ENCODE assay signal across 8 cellular contexts in the genomic region with DNA sequence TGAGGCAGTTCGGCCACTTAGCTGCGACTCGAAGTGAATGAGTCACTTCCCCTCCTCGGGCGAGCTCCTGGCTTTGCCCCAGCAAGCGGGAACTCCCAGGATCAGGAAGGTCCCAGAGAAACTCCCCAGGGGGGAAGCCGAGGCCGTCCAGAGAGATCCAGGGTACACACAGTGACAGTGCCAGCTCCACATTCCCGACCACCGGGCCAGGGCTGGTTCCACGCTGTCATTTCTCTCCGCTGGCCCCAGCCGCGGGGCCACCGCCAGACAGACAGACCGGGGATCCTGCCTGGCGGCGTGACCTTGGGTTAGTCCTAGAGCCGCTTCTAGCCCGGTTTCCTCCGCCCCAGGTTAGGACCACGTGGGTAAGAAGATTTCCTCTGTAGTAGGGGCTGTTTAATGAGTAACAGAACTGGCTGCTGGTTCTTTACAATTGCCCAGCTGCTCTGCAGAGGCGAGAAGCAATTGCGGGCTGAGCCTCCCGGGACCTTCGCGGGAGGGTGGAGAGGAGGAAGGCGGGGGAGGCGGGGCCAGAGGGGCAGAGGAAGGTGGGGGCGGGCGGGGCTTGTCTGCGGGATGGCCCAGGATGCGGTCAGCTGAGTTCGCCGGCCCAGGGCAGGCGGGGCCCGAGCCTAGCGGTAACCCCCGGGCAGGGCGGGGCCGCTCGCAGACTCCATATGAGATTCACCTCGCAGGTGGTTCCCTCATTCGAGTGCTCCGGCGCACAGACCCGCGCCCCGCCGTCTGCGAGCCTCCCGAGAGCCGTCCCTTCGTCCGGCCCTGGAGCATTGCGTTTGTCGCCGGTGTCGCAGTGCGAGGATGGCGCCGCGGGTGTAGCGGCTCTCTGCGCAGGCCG. TPM values are rescaled to one million over a fixed set of nuclear protein-coding genes. Genes with fewer than 3 reads are reported as not detected.
A peak's percentile ranks its signal among the peaks of the same experiment; 100 is the strongest.
DNase-seq lines count a peak whose midpoint lies in the region; ATAC-seq and TF ChIP-seq lines count a peak whose summit lies in the region.

Gene UPP1 (plus strand): TSS at position 707 of the 856 bp plus-strand sequence. CDS start 5,519 bp downstream, outside the sequence.

- H3K79me2 ChIP-seq in neural cell (replicated peaks; ENCODE audit: insufficient read depth, low read length) = no peaks in the 10 kb centered on the region

- DNase-seq in DMS153 (lab: John Stamatoyannopoulos, UW) (peak; percentile 52), HuH-7 (ENCODE audit: low spot score) (peak; percentile 88), SHP77 (lab: John Stamatoyannopoulos, UW) (peak; percentile 89 to 94), fibroblast of the aortic adventitia (ENCODE audit: low read depth) (peak; percentile 94), stomach (peak; percentile 88)
- DNase-seq in activated effector memory CD4-positive, alpha-beta T cell treated with Interleukin-2 at 50 U/mL for 16 hours = peak; percentile 93

- no peak for TF ChIP-seq POLR2A in stomach (IDR thresholded peaks at IDR 0.05)

- H2AFZ ChIP-seq in neural cell (ENCODE audit: low read depth, low read length) = peak within 1 kb of the TSS; percentile 85

- no peak within 1 kb of the TSS for H3K27ac ChIP-seq in neural cell (ENCODE audit: low read length)
- peak within 1 kb of the TSS; percentile 85 to 93 (median 92) for H3K27ac ChIP-seq in stomach

- no peaks in the 10 kb centered on the region for H3K9me2 ChIP-seq in neural cell (ENCODE audit: insufficient read depth, low read length)

- no peaks in the 10 kb centered on the region for H3F3A ChIP-seq in neural cell (ENCODE audit: insufficient read depth, low read length, poor library complexity, severe bottlenecking)

- no peaks in the 10 kb centered on the region for H3K36me3 ChIP-seq in neural cell (ENCODE audit: insufficient read depth, low read length)
- peaks cover 0 to 26% (median 17%) of the 10 kb centered on the region in 4 donors for H3K36me3 ChIP-seq in stomach

- ATAC-seq in GM21526 (IDR thresholded peaks at IDR 0.05; ENCODE audit: low FRiP score, unreplicated experiment) = peak; percentile 57

- TF ChIP-seq CTCF in fibroblast of the aortic adventitia (IDR thresholded peaks at IDR 0.05; ENCODE audit: insufficient read depth, low read length) (no peak), neural cell (IDR thresholded peaks at IDR 0.05; ENCODE audit: poor library complexity, severe bottlenecking) (no peak), stomach (IDR thresholded peaks at IDR 0.05) (no peak)

- peaks cover 28 to 66% (median 35%) of the 10 kb centered on the region in 4 donors for H3K4me1 ChIP-seq in stomach

- no peaks in the 10 kb centered on the region for H4K20me1 ChIP-seq in neural cell (ENCODE audit: insufficient read depth)

- TF ChIP-seq EP300 in neural cell (conservative IDR thresholded peaks at IDR 0.05; ENCODE audit: poor library complexity, severe bottlenecking) = no peak
- no peak for TF ChIP-seq EP300 in stomach (IDR thresholded peaks at IDR 0.05)

- 0% methylated on average over 19 to 66 of the region's 66 CpGs for WGBS in stomach, 5 donors

- H3K9me3 ChIP-seq in neural cell (ENCODE audit: low read length) (no peaks in the 10 kb centered on the region), stomach (no peaks in the 10 kb centered on the region)

- peak within 1 kb of the TSS; percentile 88 for H3K4me2 ChIP-seq in neural cell (ENCODE audit: low read length)

- intact Hi-C loops in stomach (cut with DNase I; ENCODE audit: low total_unique reads) = no loop called here

- H3K27me3 ChIP-seq in neural cell (ENCODE audit: insufficient read depth, low read depth, low read length) (peaks cover 14% of the 10 kb centered on the region), stomach (no peaks in the 10 kb centered on the region)

- peak within 1 kb of the TSS; percentile 65 for H3K9ac ChIP-seq in neural cell (ENCODE audit: low read length)

- TF ChIP-seq RAD21 in neural cell (conservative IDR thresholded peaks at IDR 0.05) = no peak

- H3K4me3 ChIP-seq in fibroblast of the aortic adventitia (ENCODE audit: low read depth, low read length) (peak within 1 kb of the TSS; percentile 81), neural cell (ENCODE audit: low read length) (peak within 1 kb of the TSS; percentile 96), stomach (peak within 1 kb of the TSS; percentile 76 to 81 (median 79))

TF ChIP-seq in neural cell, 6 proteins besides CTCF, POLR2A, EP300 and RAD21:
- TF ChIP-seq, protein P1, sequence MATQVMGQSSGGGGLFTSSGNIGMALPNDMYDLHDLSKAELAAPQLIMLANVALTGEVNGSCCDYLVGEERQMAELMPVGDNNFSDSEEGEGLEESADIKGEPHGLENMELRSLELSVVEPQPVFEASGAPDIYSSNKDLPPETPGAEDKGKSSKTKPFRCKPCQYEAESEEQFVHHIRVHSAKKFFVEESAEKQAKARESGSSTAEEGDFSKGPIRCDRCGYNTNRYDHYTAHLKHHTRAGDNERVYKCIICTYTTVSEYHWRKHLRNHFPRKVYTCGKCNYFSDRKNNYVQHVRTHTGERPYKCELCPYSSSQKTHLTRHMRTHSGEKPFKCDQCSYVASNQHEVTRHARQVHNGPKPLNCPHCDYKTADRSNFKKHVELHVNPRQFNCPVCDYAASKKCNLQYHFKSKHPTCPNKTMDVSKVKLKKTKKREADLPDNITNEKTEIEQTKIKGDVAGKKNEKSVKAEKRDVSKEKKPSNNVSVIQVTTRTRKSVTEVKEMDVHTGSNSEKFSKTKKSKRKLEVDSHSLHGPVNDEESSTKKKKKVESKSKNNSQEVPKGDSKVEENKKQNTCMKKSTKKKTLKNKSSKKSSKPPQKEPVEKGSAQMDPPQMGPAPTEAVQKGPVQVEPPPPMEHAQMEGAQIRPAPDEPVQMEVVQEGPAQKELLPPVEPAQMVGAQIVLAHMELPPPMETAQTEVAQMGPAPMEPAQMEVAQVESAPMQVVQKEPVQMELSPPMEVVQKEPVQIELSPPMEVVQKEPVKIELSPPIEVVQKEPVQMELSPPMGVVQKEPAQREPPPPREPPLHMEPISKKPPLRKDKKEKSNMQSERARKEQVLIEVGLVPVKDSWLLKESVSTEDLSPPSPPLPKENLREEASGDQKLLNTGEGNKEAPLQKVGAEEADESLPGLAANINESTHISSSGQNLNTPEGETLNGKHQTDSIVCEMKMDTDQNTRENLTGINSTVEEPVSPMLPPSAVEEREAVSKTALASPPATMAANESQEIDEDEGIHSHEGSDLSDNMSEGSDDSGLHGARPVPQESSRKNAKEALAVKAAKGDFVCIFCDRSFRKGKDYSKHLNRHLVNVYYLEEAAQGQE (IDR thresholded peaks at IDR 0.05; ENCODE audit: borderline replicate concordance) = no peak
- TF ChIP-seq TAF1 (IDR thresholded peaks at IDR 0.05; ENCODE audit: low read depth) = no peak
- TF ChIP-seq EZH2 (IDR thresholded peaks at IDR 0.05; ENCODE audit: borderline replicate concordance, insufficient read depth, low read length, poor library complexity, severe bottlenecking) = no peak
- no peak for TF ChIP-seq SMC3 (conservative IDR thresholded peaks at IDR 0.05; ENCODE audit: poor library complexity)
- TF ChIP-seq POLR2AphosphoS5 (IDR thresholded peaks at IDR 0.05) = no peak
- no peak for TF ChIP-seq MXI1 (conservative IDR thresholded peaks at IDR 0.05; ENCODE audit: poor library complexity, severe bottlenecking)
TF ChIP-seq in neural cell: peak in this region for 0.

RNA-seq across cellular contexts. Expression of gene UPP1, which starts in this region (rescaled TPM):
- total RNA-seq in fibroblast of the aortic adventitia (ENCODE audit: low replicate concordance) (3.5 and 12.4 TPM in 2 replicates), stomach (10 to 100 TPM in 1 of 5 donors, 1 to 10 TPM in 3, under 1 TPM in 1; 0.87 to 24.5 (median 3.6) TPM)
- polyA plus RNA-seq in neural cell (19.5 and 22.1 TPM in 2 replicates), stomach (10 to 100 TPM; 19.2 to 45.7 (median 21.9) TPM)
- polyA minus RNA-seq in neural cell = 5.2 and 7.8 TPM in 2 replicates
